In genomic region chr14:25411933-25412757, GRCh38 we compare ENCODE assay signal across 1 cellular context.
TF ChIP-seq lines count a peak whose summit lies in the region.

No MANE protein-coding gene starts in this region.

TF ChIP-seq in GM23338, 12 proteins besides CTCF, POLR2A, EP300 and RAD21 (continued from another document):
- TF ChIP-seq REST (IDR thresholded peaks at IDR 0.05; ENCODE audit: unreplicated experiment): no peak
